ENCODE assay signal across 22 cellular contexts in the genomic region with DNA sequence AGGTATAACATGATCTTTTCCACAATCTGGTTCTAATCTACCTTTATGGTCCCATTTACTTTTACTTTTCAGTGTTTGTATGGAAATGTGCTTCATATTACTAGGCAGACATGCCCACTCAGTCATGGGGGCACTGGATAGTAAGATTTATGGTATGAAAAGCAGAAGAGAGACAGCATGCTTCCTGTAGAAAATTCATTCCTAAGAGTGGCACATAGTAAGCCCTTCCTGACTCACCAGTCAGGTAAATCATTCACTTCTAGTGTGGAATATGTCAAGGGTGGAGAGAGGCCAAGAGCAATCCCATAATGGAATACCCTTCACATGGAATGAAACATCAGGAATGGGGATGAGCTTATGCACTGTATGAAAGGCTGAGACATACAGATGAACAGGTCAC. TPM values are rescaled to one million over a fixed set of nuclear protein-coding genes. Genes with fewer than 3 reads are reported as not detected.
DNase-seq lines count a peak whose midpoint lies in the region; ATAC-seq, FAIRE-seq and TF ChIP-seq lines count a peak whose summit lies in the region.
"Had no signal": no experiment of that assay in that cellular context is flagged by ENCODE, and none has a peak within 500 bp of the region (broad histone marks: within the 10 kb centered on the region; RNA-seq: fewer than 3 reads in every experiment).

No MANE protein-coding gene starts in this region.

- H3K9me3 ChIP-seq in A549, result no peaks in the 10 kb centered on the region
- H3K9me3 ChIP-seq: gastrocnemius medialis, transverse colon had no signal

- no peak for TF ChIP-seq EP300 in A549 (IDR thresholded peaks at IDR 0.05)

- CTCF ChIA-PET in A549 (lab: Yijun Ruan, JAX), result interaction anchor here (2.7 kb wide), 1 partner anchor 17 kb away, joined by 14 read pairs; no protein-coding TSS in a partner anchor
- CTCF ChIA-PET in GM10248 (lab: Yijun Ruan, JAX), result no interaction called here

- TF ChIP-seq RAD21 in A549 (conservative IDR thresholded peaks at IDR 0.05 in 1 of 2, IDR thresholded peaks at IDR 0.05 in 1 of 2), result no peak

- H3K4me1 ChIP-seq in A549, result peaks cover 90% of the 10 kb centered on the region

- H3K4me3 ChIP-seq in A549 (no peak overlapping the region), bronchial epithelial cell (ENCODE audit: low read depth, low read length) (no peak overlapping the region)
- H3K4me3 ChIP-seq: gastrocnemius medialis, SK-N-MC, transverse colon had no signal

- H3K27ac ChIP-seq in A549, result peak overlapping the region; percentile 56 to 85
- H3K27ac ChIP-seq: gastrocnemius medialis, SK-N-MC had no signal

- TF ChIP-seq CTCF in A549 (IDR thresholded peaks at IDR 0.05) (no peak), bronchial epithelial cell (IDR thresholded peaks at IDR 0.05; ENCODE audit: insufficient read depth, low read length, severe bottlenecking) (no peak), GM10248 (IDR thresholded peaks at IDR 0.05; ENCODE audit: control extremely low read depth, extremely low read depth, low read depth, missing control alignments) (no peak)

- no peaks in the 10 kb centered on the region for H3K36me3 ChIP-seq in bronchial epithelial cell (ENCODE audit: control insufficient read depth, insufficient read depth, low read length)
- H3K36me3 ChIP-seq: gastrocnemius medialis, transverse colon had no signal

- DNase-seq in A549 (ENCODE audit: low read depth in 1 of 2, low spot score in 1 of 2) (peak; percentile 64 to 78), HT1080 (ENCODE audit: low read depth) (peak; percentile 54), bronchial epithelial cell (ENCODE audit: low read depth) (peak; percentile 69), left lobe of liver (ENCODE audit: low spot score) (no peak), NCI-H1436 treated with DMSO at 0.1 percent for 48 hours (lab: John Stamatoyannopoulos, UW) (no peak), cortex of kidney (lab: John Stamatoyannopoulos, UW) (no peak), midbrain (lab: John Stamatoyannopoulos, UW) (no peak), GM10248 (ENCODE audit: extremely low spot score) (no peak)
- DNase-seq: activated CD4-positive, alpha-beta T cell treated with anti-CD3 and anti-CD28 coated beads, Interleukin-2, amount 10 ng/mL, durations not matched to agents 24 days and 14 days; activated CD8-positive, alpha-beta memory T cell treated with anti-CD3 and anti-CD28 coated beads, Interleukin-2, amount 50 U/mL, for 48 hours; activated gamma-delta T cell treated with Interleukin-2 at 50 U/mL for 16 hours; amygdala; CD4-positive, CD25-positive, alpha-beta regulatory T cell; DND-41; gastrocnemius medialis; MV-4-11; natural killer cell; NCI-H2081 treated with DMSO at 0.1 percent for 48 hours; NCI-H526 treated with DMSO at 0.1 percent for 48 hours; stimulated activated naive CD4-positive, alpha-beta T cell treated with Interleukin-2 at 50 U/mL for 16 hours; transverse colon had no signal

- ATAC-seq in A549 (peak; percentile 79 to 82), left lobe of liver (peak; percentile 78)
- ATAC-seq: gastrocnemius medialis, natural killer cell had no signal

- no peak for TF ChIP-seq POLR2A in A549 (IDR thresholded peaks at IDR 0.05; ENCODE audit: low read length)

- H3K4me2 ChIP-seq in A549, result peak overlapping the region; percentile 64

- H3K27me3 ChIP-seq in bronchial epithelial cell (ENCODE audit: control insufficient read depth, insufficient read depth, low read length), result no peaks in the 10 kb centered on the region
- H3K27me3 ChIP-seq: gastrocnemius medialis, transverse colon had no signal

- POLR2A ChIA-PET in A549 (lab: Yijun Ruan, JAX) (no interaction called here), GM10248 (lab: Yijun Ruan, JAX) (no interaction called here)

- FAIRE-seq in A549 (lab: Jason Lieb, UNC), result peak; percentile 28
- no peak for FAIRE-seq in bronchial epithelial cell (lab: Jason Lieb, UNC)

TF ChIP-seq in A549, 52 proteins besides CTCF, POLR2A, EP300 and RAD21:
- no peak for TF ChIP-seq EHF (CRISPR knock-in tag; IDR thresholded peaks at IDR 0.05)
- no peak for TF ChIP-seq SMC3 (IDR thresholded peaks at IDR 0.05)
- TF ChIP-seq, protein P1, sequence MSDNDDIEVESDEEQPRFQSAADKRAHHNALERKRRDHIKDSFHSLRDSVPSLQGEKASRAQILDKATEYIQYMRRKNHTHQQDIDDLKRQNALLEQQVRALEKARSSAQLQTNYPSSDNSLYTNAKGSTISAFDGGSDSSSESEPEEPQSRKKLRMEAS (IDR thresholded peaks at IDR 0.05), result peak; percentile 57
- no peak for TF ChIP-seq BHLHE40 (IDR thresholded peaks at IDR 0.05; ENCODE audit: low read depth, low read length)
- TF ChIP-seq HOXB13 (CRISPR knock-in tag; IDR thresholded peaks at IDR 0.05; ENCODE audit: low read depth), result no peak
- no peak for TF ChIP-seq NR3C1 (IDR thresholded peaks at IDR 0.05)
- TF ChIP-seq MYC (IDR thresholded peaks at IDR 0.05; ENCODE audit: borderline replicate concordance, low read length), result no peak
- TF ChIP-seq, protein P2, sequence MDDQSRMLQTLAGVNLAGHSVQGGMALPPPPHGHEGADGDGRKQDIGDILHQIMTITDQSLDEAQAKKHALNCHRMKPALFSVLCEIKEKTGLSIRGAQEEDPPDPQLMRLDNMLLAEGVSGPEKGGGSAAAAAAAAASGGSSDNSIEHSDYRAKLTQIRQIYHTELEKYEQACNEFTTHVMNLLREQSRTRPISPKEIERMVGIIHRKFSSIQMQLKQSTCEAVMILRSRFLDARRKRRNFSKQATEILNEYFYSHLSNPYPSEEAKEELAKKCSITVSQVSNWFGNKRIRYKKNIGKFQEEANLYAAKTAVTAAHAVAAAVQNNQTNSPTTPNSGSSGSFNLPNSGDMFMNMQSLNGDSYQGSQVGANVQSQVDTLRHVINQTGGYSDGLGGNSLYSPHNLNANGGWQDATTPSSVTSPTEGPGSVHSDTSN (IDR thresholded peaks at IDR 0.05), result 0 out of 2 replicates have a peak, but pooled peaks have one; percentile 17
- peak; percentile 54 for TF ChIP-seq JUNB (IDR thresholded peaks at IDR 0.05)
- TF ChIP-seq FOSL2 (IDR thresholded peaks at IDR 0.05), result no peak
- TF ChIP-seq FOSL2 (CRISPR knock-in tag; IDR thresholded peaks at IDR 0.05), result peak; percentile 60; the same call in 1 of the 2 replicates
- TF ChIP-seq GATA3 (IDR thresholded peaks at IDR 0.05; ENCODE audit: borderline replicate concordance), result peak; percentile 59; the same call in 1 of the 2 replicates
- TF ChIP-seq ZNF302 (CRISPR knock-in tag; IDR thresholded peaks at IDR 0.05), result no peak

RNA-seq across cellular contexts. Expression of a gene that starts 49.5 kb away (rescaled TPM):
- polyA plus RNA-seq in A549 (2011; rRNA removed), result 12.7 and 15.5 TPM in 2 replicates
- polyA plus RNA-seq in A549 (2012; cell fraction: cytosol; rRNA removed), result 3.6 and 4.3 TPM in 2 replicates
- polyA plus RNA-seq in A549 (2012; cell fraction: nucleus; rRNA removed), result 2.3 and 2.9 TPM in 2 replicates
- polyA plus RNA-seq in A549 (2017; fragmentation: RNase III; extraction: RNeasy Plus Mini Kit Qiagen cat#74134 plus additional on column Dnase treatment), result 8.4 to 9.8 TPM (median 8.9 TPM) in 3 replicates
- 19.5 and 20.4 TPM in 2 replicates for polyA minus RNA-seq in A549 (2011; rRNA and poly(A)+ RNA removed)
- 18.4 and 20.3 TPM in 2 replicates for total RNA-seq in HT1080 (2014; rRNA removed; shearing (Covaris generic))
- polyA plus RNA-seq in HT1080 (2015; cell fraction: cytosol; rRNA removed), result 32.0 and 39.0 TPM in 2 replicates
- polyA plus RNA-seq in HT1080 (2015; cell fraction: nucleus; rRNA removed), result 27.5 and 28.3 TPM in 2 replicates
- 31.3 and 46.1 TPM in 2 replicates for total RNA-seq in bronchial epithelial cell
- 6.8 TPM for total RNA-seq in left lobe of liver

Comparison
In these comparisons a context has a peak if more than half of its experiments do, and no peak if none do; other contexts are left out.
1. DNase-seq: peak in A549 (2 of 2), HT1080 (single experiment) and bronchial epithelial cell (single experiment); none in left lobe of liver (single experiment), NCI-H1436 treated with DMSO at 0.1 percent for 48 hours (single experiment), cortex of kidney (single experiment), midbrain (single experiment) and GM10248 (single experiment).